ENCODE assay signal across 14 cellular contexts in the genomic region with DNA sequence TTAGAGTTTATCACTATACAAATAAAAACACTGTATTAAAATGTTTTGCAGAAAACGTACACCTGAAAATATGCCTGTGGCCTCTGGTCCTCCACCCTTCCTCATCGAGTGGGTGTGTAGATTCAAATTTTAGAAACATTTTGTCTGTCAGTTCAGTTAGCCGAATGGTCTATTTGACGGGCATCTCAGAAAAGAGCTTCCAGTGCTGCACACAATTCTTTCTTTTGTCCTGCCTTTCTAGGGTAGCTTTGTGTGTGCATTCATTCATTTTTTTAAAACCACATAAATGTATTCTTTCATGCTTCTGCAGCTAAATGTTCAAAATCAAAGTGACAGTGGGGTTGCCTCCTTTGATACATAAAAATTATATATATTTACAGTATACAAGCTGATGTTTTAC. TPM values are rescaled to one million over a fixed set of nuclear protein-coding genes. Genes with fewer than 3 reads are reported as not detected.
A peak's percentile ranks its signal among the peaks of the same experiment; 100 is the strongest.
DNase-seq lines count a peak whose midpoint lies in the region; ATAC-seq and TF ChIP-seq lines count a peak whose summit lies in the region.
"Had no signal": no experiment of that assay in that cellular context is flagged by ENCODE, and none has a peak within 500 bp of the region (broad histone marks: within the 10 kb centered on the region; RNA-seq: fewer than 3 reads in every experiment).

No MANE protein-coding gene starts in this region.

- no peaks in the 10 kb centered on the region for H3K9me3 ChIP-seq in spleen
- H3K9me3 ChIP-seq: A549 had no signal

- TF ChIP-seq POLR2A in spleen (IDR thresholded peaks at IDR 0.05), result no peak

- no peak for ATAC-seq in GM19452 (IDR thresholded peaks at IDR 0.05; ENCODE audit: unreplicated experiment)
- ATAC-seq in GM19035 (IDR thresholded peaks at IDR 0.05; ENCODE audit: unreplicated experiment), result no peak
- ATAC-seq: A549 had no signal

- peak overlapping the region; percentile 14 for H3K27ac ChIP-seq in caudate nucleus (ENCODE audit: low read depth, low read length)
- no peak overlapping the region for H3K27ac ChIP-seq in spleen
- H3K27ac ChIP-seq: A549; BLaER1 treated with 17β-estradiol and CSF1 and Interleukin-3, amounts not matched to agents 10 nM and 100 nM; GM23248 had no signal

- WGBS in spleen, 5 donors, result 82 to 93% (median 90%) methylated on average over 4 of the region's 4 CpGs

- DNase-seq in caudate nucleus (lab: John Stamatoyannopoulos, UW) (peak in 1 of 61 donors; percentile 1), foreskin melanocyte (peak; percentile 73), pons (ENCODE audit: low spot score) (peak; percentile 89), mucosa of gallbladder (ENCODE audit: low spot score) (no peak), spleen (no peak)
- DNase-seq: Calu3; CD4-positive, CD25-positive, alpha-beta regulatory T cell; DMS 273 treated with DMSO at 0.1 percent for 48 hours; GM23248; H7 had no signal

- intact Hi-C loops in spleen (cut with DNase I; ENCODE audit: low total_unique reads), result no loop called here

- H3K4me1 ChIP-seq in spleen, result no peaks in the 10 kb centered on the region
- H3K4me1 ChIP-seq: BLaER1 treated with 17β-estradiol and CSF1 and Interleukin-3, amounts not matched to agents 10 nM and 100 nM had no signal

- no peak for TF ChIP-seq CTCF in spleen (IDR thresholded peaks at IDR 0.05 in 8 of 11, conservative IDR thresholded peaks at IDR 0.05 in 3 of 11)

- no peaks in the 10 kb centered on the region for H3K27me3 ChIP-seq in spleen (replicated peaks in 1 of 7)
- H3K27me3 ChIP-seq: BLaER1 treated with 17β-estradiol and CSF1 and Interleukin-3, amounts not matched to agents 10 nM and 100 nM had no signal

- no peaks in the 10 kb centered on the region for H3K36me3 ChIP-seq in spleen

- no peak overlapping the region for H3K4me3 ChIP-seq in spleen
- H3K4me3 ChIP-seq: A549; BLaER1 treated with 17β-estradiol and CSF1 and Interleukin-3, amounts not matched to agents 10 nM and 100 nM; GM23248 had no signal

RNA-seq across cellular contexts. Expression of gene GNAI1, which starts 46.8 kb away (rescaled TPM):
- total RNA-seq in mucosa of gallbladder (47.5 TPM), spleen (10 to 100 TPM; 10.4 to 16.3 (median 14.5) TPM)
- polyA plus RNA-seq in spleen, result 1 to 10 TPM; 2.5 to 5.5 (median 4.3) TPM

Comparison
In these comparisons a context has a peak if more than half of its experiments do, and no peak if none do; other contexts are left out.
1. DNase-seq: peak in foreskin melanocyte (single experiment) and pons (single experiment); none in mucosa of gallbladder (single experiment) and spleen (single experiment).